Comparison of ENCODE assay signal across 15 cellular contexts in the genomic region with DNA sequence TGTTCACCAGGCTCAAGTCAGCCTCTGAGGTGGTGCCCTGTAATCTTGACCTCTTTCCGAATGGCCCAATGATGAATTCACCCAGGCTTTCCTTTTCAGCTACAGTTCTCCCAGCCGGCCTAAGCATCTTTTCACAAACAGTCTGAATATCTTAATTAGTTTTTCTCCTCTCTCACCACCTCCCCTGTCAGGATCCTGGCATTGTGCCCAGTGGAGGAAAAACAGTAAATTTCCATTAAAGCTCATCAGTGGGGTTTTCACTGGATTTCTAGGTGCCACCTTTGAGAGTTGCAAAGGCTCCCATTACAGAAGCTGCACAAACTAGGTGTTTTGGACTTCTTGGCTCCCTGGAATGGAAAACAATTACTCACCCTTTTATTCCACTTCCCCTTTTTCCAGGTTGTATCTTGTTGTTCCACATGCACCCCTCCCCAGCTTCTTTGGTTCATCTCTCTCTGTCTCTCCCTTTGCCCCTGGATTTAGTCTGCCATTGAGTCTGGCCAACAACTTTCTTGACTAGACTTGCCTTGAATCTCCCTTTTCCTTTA.
"Had no signal": no experiment of that assay in that cellular context is flagged by ENCODE, and none has a peak within 500 bp of the region (broad histone marks: within the 10 kb centered on the region; RNA-seq: fewer than 3 reads in every experiment).

No MANE protein-coding gene starts in this region.

- H3K4me2 ChIP-seq: neural progenitor cell had no signal

- H3K4me1 ChIP-seq: adrenal gland, neural progenitor cell, stomach had no signal

- DNase-seq: activated CD4-positive, alpha-beta T cell treated with anti-CD3 and anti-CD28 coated beads, Interleukin-2, amount 50 U/mL, for 4 hours; activated CD4-positive, CD25-positive, alpha-beta regulatory T cell treated with anti-CD3 and anti-CD28 coated beads, Interleukin-2, amount 50 U/mL, for 72 hours; activated naive CD4-positive, alpha-beta T cell treated with anti-CD3 and anti-CD28 coated beads, Interleukin-2, amount 50 U/mL, for 16 hours; activated T-cell treated with anti-CD3 and anti-CD28 coated beads, Interleukin-2, amount 50 U/mL, for 1 hour; brain microvascular endothelial cell; cerebellar nuclear complex; hippocampal formation; kidney glomerular epithelial cell; ovary; stomach had no signal

- H3K36me3 ChIP-seq: adrenal gland, brain microvascular endothelial cell, neural progenitor cell, ovary, stomach, thoracic aorta had no signal

- H3K9me3 ChIP-seq: adrenal gland, ovary, stomach, thoracic aorta had no signal

- ATAC-seq: esophagus mucosa had no signal

- H3K27me3 ChIP-seq: adrenal gland, brain microvascular endothelial cell, dorsolateral prefrontal cortex, neural progenitor cell, ovary, stomach had no signal

- H3K4me3 ChIP-seq: adrenal gland, dorsolateral prefrontal cortex, neural progenitor cell, ovary, stomach, thoracic aorta had no signal

- H3K27ac ChIP-seq: adrenal gland, brain microvascular endothelial cell, dorsolateral prefrontal cortex, neural progenitor cell, ovary, stomach, thoracic aorta had no signal

- H2AFZ ChIP-seq: neural progenitor cell had no signal

- H3K9ac ChIP-seq: neural progenitor cell had no signal
